ENCODE assay signal across 16 cellular contexts in genomic region chr1:55869050-55869449, GRCh38.
DNase-seq lines count a peak whose midpoint lies in the region; ATAC-seq and TF ChIP-seq lines count a peak whose summit lies in the region.
"Had no signal": no experiment of that assay in that cellular context is flagged by ENCODE, and none has a peak within 500 bp of the region (broad histone marks: within the 10 kb centered on the region; RNA-seq: fewer than 3 reads in every experiment).

No MANE protein-coding gene starts in this region.

- H3K27me3 Mint-ChIP-seq in brain: no peaks in the 10 kb centered on the region
- H3K27me3 Mint-ChIP-seq: activated naive CD4-positive, alpha-beta T cell treated with anti-CD3 and anti-CD28 coated beads, Interleukin-2, amount 50 U/mL, for 24 hours had no signal

- H3K4me1 Mint-ChIP-seq in brain: peaks cover 26% of the 10 kb centered on the region
- H3K4me1 Mint-ChIP-seq: activated naive CD4-positive, alpha-beta T cell treated with anti-CD3 and anti-CD28 coated beads, Interleukin-2, amount 50 U/mL, for 24 hours had no signal

- peak; percentile 12 for ATAC-seq in mucosa of descending colon
- ATAC-seq in GM18870 (IDR thresholded peaks at IDR 0.05; ENCODE audit: unreplicated experiment): no peak
- no peak for ATAC-seq in GM18519 (IDR thresholded peaks at IDR 0.05; ENCODE audit: low FRiP score, unreplicated experiment)
- ATAC-seq in GM21825 (IDR thresholded peaks at IDR 0.05; ENCODE audit: unreplicated experiment): no peak
- ATAC-seq: K562 had no signal

- no peaks in the 10 kb centered on the region for H3K36me3 ChIP-seq in mucosa of descending colon (ENCODE audit: low read depth)

- TF ChIP-seq CTCF in brain (conservative IDR thresholded peaks at IDR 0.05): no peak
- no peak for TF ChIP-seq CTCF in mucosa of descending colon (IDR thresholded peaks at IDR 0.05)

- no peaks in the 10 kb centered on the region for H3K4me1 ChIP-seq in mucosa of descending colon (ENCODE audit: low read depth)

- H3K27ac Mint-ChIP-seq in brain: peak overlapping the region in 3 of 5 experiments; percentile 74 to 95 (median 91)
- H3K27ac Mint-ChIP-seq: activated naive CD4-positive, alpha-beta T cell treated with anti-CD3 and anti-CD28 coated beads, Interleukin-2, amount 50 U/mL, for 24 hours; nephron progenitor cell; T-helper 2 cell treated with Interferon-gamma antibody and Interleukin-4, amounts not matched to agents 5 μg/mL and 100 μg/mL, for 36 hours had no signal

- intact Hi-C loops in mucosa of descending colon (cut with DNase I, micrococcal nuclease): no loop called here

- H3K9me3 ChIP-seq in mucosa of descending colon: no peaks in the 10 kb centered on the region

- no peak overlapping the region for H3K4me3 ChIP-seq in mucosa of descending colon
- H3K4me3 ChIP-seq: dorsolateral prefrontal cortex, K562 had no signal

- H3K36me3 Mint-ChIP-seq in brain: no peaks in the 10 kb centered on the region
- H3K36me3 Mint-ChIP-seq: activated naive CD4-positive, alpha-beta T cell treated with anti-CD3 and anti-CD28 coated beads, Interleukin-2, amount 50 U/mL, for 24 hours had no signal

- H3K4me3 Mint-ChIP-seq in brain: no peak overlapping the region
- H3K4me3 Mint-ChIP-seq: activated naive CD4-positive, alpha-beta T cell treated with anti-CD3 and anti-CD28 coated beads, Interleukin-2, amount 50 U/mL, for 24 hours; nephron progenitor cell; T-helper 2 cell treated with Interferon-gamma antibody and Interleukin-4, amounts not matched to agents 5 μg/mL and 100 μg/mL, for 36 hours had no signal

- peaks cover 0 to 6% (median 0%) of the 10 kb centered on the region in 5 experiments for H3K9me3 Mint-ChIP-seq in brain
- H3K9me3 Mint-ChIP-seq: activated naive CD4-positive, alpha-beta T cell treated with anti-CD3 and anti-CD28 coated beads, Interleukin-2, amount 50 U/mL, for 24 hours; T-helper 2 cell treated with Interferon-gamma antibody and Interleukin-4, amounts not matched to agents 5 μg/mL and 100 μg/mL, for 36 hours had no signal

- DNase-seq in AG08395 (ENCODE audit: low spot score): peak; percentile 50
- peak; percentile 99 for DNase-seq in NCI-H2029 treated with DMSO at 0.1 percent for 48 hours (lab: John Stamatoyannopoulos, UW)
- DNase-seq in mucosa of descending colon: peak in 1 of 3 donors; percentile 17
- no peak for DNase-seq in activated CD4-positive, CD25-positive, alpha-beta regulatory T cell treated with anti-CD3 and anti-CD28 coated beads, Interleukin-2, amount 50 U/mL, for 72 hours
- DNase-seq: dorsolateral prefrontal cortex; EL; NCI-H1930; nephron progenitor cell; stimulated activated CD8-positive, alpha-beta memory T cell treated with anti-CD3 and anti-CD28 coated beads, Interleukin-4, amount 100 ng/mL, for 48 hours had no signal
